Comparison of ENCODE assay signal across 22 cellular contexts in the genomic region with DNA sequence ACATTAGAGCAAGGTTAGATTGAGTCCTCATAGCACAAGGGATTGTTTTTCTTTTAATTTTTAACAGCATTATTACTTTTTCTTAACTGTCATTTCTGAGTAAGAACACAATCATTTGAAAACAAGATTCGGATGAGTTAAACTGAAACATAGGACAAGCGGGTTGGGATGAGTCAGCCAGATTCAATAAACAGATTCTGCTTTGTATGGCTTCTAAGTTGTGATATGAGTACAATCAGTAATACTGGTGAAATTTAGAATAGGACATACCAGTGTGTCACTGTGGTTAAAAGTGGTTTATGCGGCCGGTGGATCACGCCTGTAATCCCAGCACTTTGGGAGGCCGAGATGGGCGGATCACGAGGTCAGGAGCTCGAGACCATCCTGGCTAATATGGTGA.
DNase-seq lines count a peak whose midpoint lies in the region; ATAC-seq, FAIRE-seq and TF ChIP-seq lines count a peak whose summit lies in the region.
"Had no signal": no experiment of that assay in that cellular context is flagged by ENCODE, and none has a peak within 500 bp of the region (broad histone marks: within the 10 kb centered on the region; RNA-seq: fewer than 3 reads in every experiment).

No MANE protein-coding gene starts in this region.

- H3K9ac ChIP-seq in GM12878 (ENCODE audit: control insufficient read depth, insufficient read depth, low read length) = no peak overlapping the region

- H3K27ac ChIP-seq in GM12878 (ENCODE audit: control insufficient read depth, insufficient read depth) = no peak overlapping the region
- H3K27ac ChIP-seq: 22Rv1 had no signal

- H3K4me1 Mint-ChIP-seq in activated CD4-positive, alpha-beta T cell treated with anti-CD3 and anti-CD28 coated beads for 36 hours = no peaks in the 10 kb centered on the region

- RAD21 ChIA-PET in GM12878 (lab: Charles Lee; ENCODE audit: unreplicated experiment) = no interaction called here

- ATAC-seq in activated CD4-positive, alpha-beta T cell treated with anti-CD3 and anti-CD28 coated beads for 36 hours = peak; percentile 16
- peak; percentile 58 for ATAC-seq in GM12878
- ATAC-seq in GM21381 (IDR thresholded peaks at IDR 0.05; ENCODE audit: unreplicated experiment) = no peak
- ATAC-seq: GM23338, SK-N-SH treated with all-trans-retinoic acid at 6 μM for 48 hours had no signal

- no peak overlapping the region for H3K27ac Mint-ChIP-seq in activated CD4-positive, alpha-beta T cell treated with anti-CD3 and anti-CD28 coated beads for 36 hours
- H3K27ac Mint-ChIP-seq: GM23338 had no signal

- H2AFZ ChIP-seq in GM12878 (ENCODE audit: control insufficient read depth, low read depth, low read length) = no peak overlapping the region
- H2AFZ ChIP-seq: GM23338 had no signal

- no peaks in the 10 kb centered on the region for H3K27me3 Mint-ChIP-seq in activated CD4-positive, alpha-beta T cell treated with anti-CD3 and anti-CD28 coated beads for 36 hours

- no peak for TF ChIP-seq RAD21 in GM12878 (IDR thresholded peaks at IDR 0.05; ENCODE audit: insufficient read depth, low read depth, low read length)

- H3K79me2 ChIP-seq in GM12878 (ENCODE audit: control insufficient read depth, insufficient read depth, low read length) = no peaks in the 10 kb centered on the region

- no peaks in the 10 kb centered on the region for H3K9me3 ChIP-seq in GM12878 (replicated peaks; ENCODE audit: control insufficient read depth, insufficient read depth, low read length)
- H3K9me3 ChIP-seq: MG63 had no signal

- in situ Hi-C loops in GM12878 (cut with MboI) = no loop called here

- 62% methylated on average over 9 of the region's 9 CpGs for WGBS in GM12878 (ENCODE audit: insufficient coverage, insufficient replicate concordance, low lambda C conversion rate, missing lambda C conversion rate)

- H3K4me3 Mint-ChIP-seq in activated CD4-positive, alpha-beta T cell treated with anti-CD3 and anti-CD28 coated beads for 36 hours = no peak overlapping the region
- H3K4me3 Mint-ChIP-seq: GM23338 had no signal

- TF ChIP-seq POLR2A in GM12878 (IDR thresholded peaks at IDR 0.05; ENCODE audit: low read depth, low read length) = no peak

- no TSS peak for BruUV-seq in GM12878 (replicated peaks; lab: Mats Ljungman, UMichigan)

- peaks cover 22% of the 10 kb centered on the region for H3K9me3 Mint-ChIP-seq in activated CD4-positive, alpha-beta T cell treated with anti-CD3 and anti-CD28 coated beads for 36 hours (ENCODE audit: low read depth)
- H3K9me3 Mint-ChIP-seq: GM23338 had no signal

- CTCF ChIA-PET in activated CD4-positive, alpha-beta T cell treated with anti-CD3 and anti-CD28 coated beads for 36 hours (lab: Charles Lee) = no interaction called here
- CTCF ChIA-PET in GM12878 (lab: Yijun Ruan, JAX) = no interaction called here

- H3K36me3 Mint-ChIP-seq in activated CD4-positive, alpha-beta T cell treated with anti-CD3 and anti-CD28 coated beads for 36 hours (ENCODE audit: low read depth) = no peaks in the 10 kb centered on the region

- SMC1A ChIA-PET in GM12878 (lab: Charles Lee; ENCODE audit: uncharacterized antibody, unreplicated experiment) = no interaction called here

- H3K27me3 ChIP-seq in GM12878 (replicated peaks in 1 of 2; ENCODE audit: control insufficient read depth in 2 of 2, insufficient read depth in 2 of 2, low read length in 1 of 2) = no peaks in the 10 kb centered on the region
- H3K27me3 ChIP-seq: MG63 had no signal

- POLR2A ChIA-PET in activated CD4-positive, alpha-beta T cell treated with anti-CD3 and anti-CD28 coated beads for 36 hours (lab: Charles Lee) = no interaction called here
- POLR2A ChIA-PET in GM12878 (lab: Charles Lee) = no interaction called here

- no peak overlapping the region for H3K4me2 ChIP-seq in GM12878 (ENCODE audit: control insufficient read depth, insufficient read depth)
- H3K4me2 ChIP-seq: GM23338 had no signal

- intact Hi-C loops in activated CD4-positive, alpha-beta T cell treated with anti-CD3 and anti-CD28 coated beads for 36 hours (cut with DNase I, micrococcal nuclease) = no loop called here
- intact Hi-C loops in GM12878 (cut with micrococcal nuclease; ENCODE audit: unreplicated experiment) = no loop called here

- no peak overlapping the region for H3K4me3 ChIP-seq in GM12878
- H3K4me3 ChIP-seq: GM23338, MG63 had no signal

- FAIRE-seq in RCC 7860 (lab: Jason Lieb, UNC) = no peak
- FAIRE-seq in GM12878 (lab: Jason Lieb, UNC) = no peak

- no peaks in the 10 kb centered on the region for H4K20me1 ChIP-seq in GM12878 (ENCODE audit: control insufficient read depth, insufficient read depth)

- DNase-seq in activated CD4-positive, alpha-beta T cell treated with anti-CD3 and anti-CD28 coated beads for 36 hours = no peak
- no peak for DNase-seq in activated CD4-positive, alpha-beta T cell treated with anti-CD3 and anti-CD28 coated beads for 48 hours
- DNase-seq in RCC 7860 (ENCODE audit: low spot score) (peak; percentile 37), GM12878 (ENCODE audit: low read depth, low spot score) (no peak), activated gamma-delta T cell treated with Interleukin-2 at 50 U/mL for 16 hours (no peak), NCI-H1092 (lab: John Stamatoyannopoulos, UW) (no peak)
- DNase-seq in stimulated activated CD4-positive, alpha-beta T cell treated with anti-CD3 and anti-CD28 coated beads, Interleukin-2, amount 100 ng/mL, for 24 hours = no peak
- DNase-seq: DMS153; DND-41; HCEC 1CT; KBM-7; MG63; NCI-H2029; NCI-H446; NCI-H526; NCI-H82; NK-92 treated with Interleukin-12 subunit alpha and Interleukin-12 subunit beta, amount 100 ng/mL, for 24 hours; SIG-M5 had no signal

- no peaks in the 10 kb centered on the region for H3K4me1 ChIP-seq in GM12878 (ENCODE audit: control insufficient read depth, insufficient read depth, low read length)

- H3K36me3 ChIP-seq in GM12878 (ENCODE audit: control insufficient read depth in 2 of 2, insufficient read depth in 2 of 2, low read length in 1 of 2) = no peaks in the 10 kb centered on the region
- H3K36me3 ChIP-seq: MG63 had no signal

- no peak for TF ChIP-seq EP300 in GM12878 (IDR thresholded peaks at IDR 0.05; ENCODE audit: borderline replicate concordance in 1 of 2, control insufficient read depth in 1 of 2, low read depth in 2 of 2, low read length in 2 of 2)

- no peak for TF ChIP-seq CTCF in GM12878 (IDR thresholded peaks at IDR 0.05 in 2 of 3, conservative IDR thresholded peaks at IDR 0.05 in 1 of 3; ENCODE audit: control insufficient read depth in 2 of 3, extremely low read depth in 1 of 3, insufficient read depth in 1 of 3, low read depth in 3 of 3, low read length in 3 of 3)

TF ChIP-seq in GM12878, 131 proteins besides CTCF, POLR2A, EP300 and RAD21:
- TF ChIP-seq, protein P1, sequence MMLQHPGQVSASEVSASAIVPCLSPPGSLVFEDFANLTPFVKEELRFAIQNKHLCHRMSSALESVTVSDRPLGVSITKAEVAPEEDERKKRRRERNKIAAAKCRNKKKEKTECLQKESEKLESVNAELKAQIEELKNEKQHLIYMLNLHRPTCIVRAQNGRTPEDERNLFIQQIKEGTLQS (IDR thresholded peaks at IDR 0.05; ENCODE audit: borderline replicate concordance, extremely low read depth, low read depth, low read length) = no peak
- TF ChIP-seq MAX (IDR thresholded peaks at IDR 0.05; ENCODE audit: low read depth, low read length) = no peak
- TF ChIP-seq PRDM15 (CRISPR knock-in tag; IDR thresholded peaks at IDR 0.05) = no peak
- peak in 1 of 2 experiments; percentile 24; a peak in 1 of 4 replicates for TF ChIP-seq IKZF2 (IDR thresholded peaks at IDR 0.05)
- TF ChIP-seq NR2C1 (IDR thresholded peaks at IDR 0.05) = no peak
- TF ChIP-seq POLR2AphosphoS2 (IDR thresholded peaks at IDR 0.05; ENCODE audit: low read depth, low read length) = no peak
